Comparison of ENCODE assay signal across 10 cellular contexts in the genomic region with DNA sequence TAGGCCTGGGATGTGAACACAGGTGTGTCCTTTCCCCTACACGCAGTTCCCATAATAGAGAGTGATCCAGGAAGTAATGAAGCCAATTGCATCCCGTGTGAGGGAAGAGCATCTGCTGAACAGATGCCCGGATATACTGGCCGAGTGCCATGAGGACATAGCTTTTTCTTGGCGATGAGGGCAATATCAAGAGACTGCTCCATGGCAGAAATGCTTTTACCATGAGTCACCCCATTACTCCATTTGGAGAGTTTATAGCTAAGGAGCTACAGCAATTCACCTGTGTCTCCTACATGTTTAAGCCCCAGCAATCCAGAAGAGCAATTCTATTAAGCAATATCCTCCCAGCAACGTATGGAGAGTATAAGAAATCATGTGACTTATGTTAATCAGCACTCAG.
DNase-seq lines count a peak whose midpoint lies in the region; ATAC-seq and TF ChIP-seq lines count a peak whose summit lies in the region.
"Had no signal": no experiment of that assay in that cellular context is flagged by ENCODE, and none has a peak within 500 bp of the region (broad histone marks: within the 10 kb centered on the region; RNA-seq: fewer than 3 reads in every experiment).

No MANE protein-coding gene starts in this region.

- H3K4me1 ChIP-seq in colonic mucosa: no peaks in the 10 kb centered on the region

- intact Hi-C loops in colonic mucosa (cut with DNase I): no loop called here

- TF ChIP-seq CTCF in colonic mucosa (IDR thresholded peaks at IDR 0.05): no peak

- TF ChIP-seq POLR2A in erythroblast (IDR thresholded peaks at IDR 0.05; ENCODE audit: low read length): no peak
- TF ChIP-seq POLR2A in GM18505 (IDR thresholded peaks at IDR 0.05; ENCODE audit: borderline replicate concordance, extremely low read depth, insufficient read depth, insufficient read length): no peak

- H3K9me3 ChIP-seq in colonic mucosa: no peaks in the 10 kb centered on the region
- H3K9me3 ChIP-seq: left ventricle myocardium inferior had no signal

- H3K27me3 ChIP-seq in colonic mucosa: no peaks in the 10 kb centered on the region

- no peak overlapping the region for H3K9ac ChIP-seq in colonic mucosa (ENCODE audit: low read depth in 2 of 2, low read length in 2 of 2)

- no peak overlapping the region for H3K4me3 ChIP-seq in colonic mucosa
- H3K4me3 ChIP-seq: left ventricle myocardium inferior had no signal

- ATAC-seq in HG03025 (IDR thresholded peaks at IDR 0.05; ENCODE audit: low FRiP score, unreplicated experiment): no peak
- no peak for ATAC-seq in HG03378 (IDR thresholded peaks at IDR 0.05; ENCODE audit: unreplicated experiment)
- ATAC-seq in GM18505 (IDR thresholded peaks at IDR 0.05; ENCODE audit: unreplicated experiment): no peak
- ATAC-seq: activated naive CD8-positive, alpha-beta T cell treated with anti-CD3 and anti-CD28 coated beads, Interleukin-2, amount 50 U/mL, for 24 hours had no signal

- H3K36me3 ChIP-seq in colonic mucosa: no peaks in the 10 kb centered on the region
- H3K36me3 ChIP-seq: left ventricle myocardium inferior had no signal

- H3K27ac ChIP-seq in colonic mucosa: peak overlapping the region; percentile 15
- H3K27ac ChIP-seq: left ventricle myocardium inferior had no signal

- DNase-seq in GM04503 (ENCODE audit: low read depth) (peak; percentile 78), NCI-H446 treated with DMSO at 0.1 percent for 48 hours (lab: John Stamatoyannopoulos, UW) (peak; percentile 26), colonic mucosa (peak; percentile 89), pulmonary artery endothelial cell (ENCODE audit: low read depth, low spot score) (peak; percentile 77), erythroblast (lab: John Stamatoyannopoulos, UW) (no peak)
- DNase-seq: activated naive CD8-positive, alpha-beta T cell treated with anti-CD3 and anti-CD28 coated beads, Interleukin-2, amount 50 U/mL, for 24 hours; left ventricle myocardium inferior had no signal

Comparison
In these comparisons a context has a peak if more than half of its experiments do, and no peak if none do; other contexts are left out.
1. DNase-seq: peak in GM04503 (single experiment), NCI-H446 treated with DMSO at 0.1 percent for 48 hours (single experiment), colonic mucosa (single experiment) and pulmonary artery endothelial cell (single experiment); none in erythroblast (0 of 2).